ENCODE assay signal across 8 cellular contexts in the genomic region with DNA sequence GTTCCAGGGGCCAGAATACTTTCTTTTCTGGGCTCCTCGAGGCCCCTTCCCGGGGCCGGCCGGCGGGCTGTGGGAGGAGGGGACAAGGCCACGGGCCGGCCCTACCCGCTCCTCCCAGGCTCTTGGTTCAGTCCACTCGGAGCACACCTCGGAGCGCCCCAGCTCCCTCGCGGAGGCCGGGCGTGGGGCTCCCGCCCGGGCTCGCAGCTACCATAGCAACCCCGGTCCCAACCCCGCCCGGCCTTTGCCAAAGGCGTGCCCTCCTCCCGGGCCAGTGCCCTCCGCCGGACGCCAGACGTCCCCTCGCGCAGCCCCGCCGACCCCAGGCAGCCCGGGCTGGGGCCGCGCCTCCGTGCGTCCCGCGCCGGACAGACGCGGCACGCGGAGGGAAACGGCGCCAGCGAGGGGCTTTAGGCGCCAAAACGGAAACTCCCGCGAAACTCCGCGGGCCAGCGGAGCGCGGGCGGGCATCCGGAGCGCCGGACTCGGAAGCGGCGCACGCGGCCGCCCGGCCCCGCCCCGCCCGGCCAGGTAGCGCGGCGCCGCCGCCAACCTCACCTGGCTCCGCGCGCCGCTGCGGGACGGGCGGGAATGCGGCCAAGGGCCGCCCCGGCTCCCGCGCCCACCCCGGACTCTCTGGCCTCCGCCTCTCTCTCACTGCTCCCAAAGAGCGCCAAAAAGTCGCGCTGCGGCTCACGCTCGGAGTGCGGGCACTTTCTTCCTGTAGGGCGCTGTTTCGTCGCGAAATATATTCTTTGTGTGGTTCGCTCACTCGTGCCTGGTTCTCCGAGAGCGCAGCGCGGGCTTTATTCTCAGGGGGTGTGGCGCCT. TPM values are rescaled to one million over a fixed set of nuclear protein-coding genes. Genes with fewer than 3 reads are reported as not detected.
DNase-seq lines count a peak whose midpoint lies in the region; ATAC-seq and TF ChIP-seq lines count a peak whose summit lies in the region.

No MANE protein-coding gene starts in this region.

- H3K9ac ChIP-seq in neural progenitor cell: no peak overlapping the region

- H3K36me3 ChIP-seq in OCI-LY7 (ENCODE audit: insufficient read depth, low read length) (peaks cover 7% of the 10 kb centered on the region; the same call in 1 of the 2 replicates), gastroesophageal sphincter (no peaks in the 10 kb centered on the region), neural progenitor cell (no peaks in the 10 kb centered on the region)

- peak in 1 of 2 donors; percentile 15 for TF ChIP-seq POLR2A in gastroesophageal sphincter (IDR thresholded peaks at IDR 0.05)

- peak overlapping the region; percentile 98 for H3K27ac Mint-ChIP-seq in neural progenitor cell

- H3K4me3 Mint-ChIP-seq in neural progenitor cell: peak overlapping the region; percentile 98

- peaks cover 12% of the 10 kb centered on the region for H3K27me3 Mint-ChIP-seq in neural progenitor cell (ENCODE audit: insufficient read depth, low read depth)

- H3K4me3 ChIP-seq in OCI-LY7 (ENCODE audit: low read depth, low read length, poor library complexity, severe bottlenecking): peak overlapping the region; percentile 78
- peak overlapping the region; percentile 69 to 87 for H3K4me3 ChIP-seq in gastroesophageal sphincter
- peak overlapping the region; percentile 55 for H3K4me3 ChIP-seq in neural progenitor cell

- H2AFZ ChIP-seq in OCI-LY7 (ENCODE audit: low read length): peak overlapping the region; percentile 78; the same call in 1 of the 2 replicates
- H2AFZ ChIP-seq in neural progenitor cell (replicated peaks): peak overlapping the region; percentile 93

- TF ChIP-seq CTCF in OCI-LY7 (conservative IDR thresholded peaks at IDR 0.05; ENCODE audit: low read length) (no peak), gastroesophageal sphincter (IDR thresholded peaks at IDR 0.05) (no peak), neural progenitor cell (IDR thresholded peaks at IDR 0.05) (no peak)

- no CpG with 5 or more reads among the region's 106 CpGs for WGBS in gastroesophageal sphincter (ENCODE audit: low coverage in 1 of 2), 2 donors

- H3K4me1 ChIP-seq in OCI-LY7 (ENCODE audit: insufficient read depth, low read length, poor library complexity, severe bottlenecking) (peaks cover 30% of the 10 kb centered on the region), gastroesophageal sphincter (no peaks in the 10 kb centered on the region), neural progenitor cell (no peaks in the 10 kb centered on the region)

- H3K36me3 Mint-ChIP-seq in neural progenitor cell: no peaks in the 10 kb centered on the region

- POLR2A ChIA-PET in OCI-LY7 (lab: Charles Lee): interaction anchor here (1.2 to 2.6 kb wide), 2 partner anchors 9 kb away, joined by 5 to 27 read pairs; no protein-coding TSS in a partner anchor

- H3K4me2 ChIP-seq in OCI-LY7 (ENCODE audit: low read length) (peak overlapping the region; percentile 97), neural progenitor cell (peak overlapping the region; percentile 79)

- peak; percentile 58 for ATAC-seq in GM19455 (IDR thresholded peaks at IDR 0.05; ENCODE audit: unreplicated experiment)
- ATAC-seq in HG03520 (IDR thresholded peaks at IDR 0.05; ENCODE audit: unreplicated experiment): peak; percentile 46
- ATAC-seq in gastroesophageal sphincter: peak; percentile 85

- CTCF ChIA-PET in OCI-LY7 (lab: Charles Lee; ENCODE audit: unreplicated experiment): no interaction called here

- intact Hi-C loops in OCI-LY7 (cut with micrococcal nuclease; ENCODE audit: unreplicated experiment): loop anchor here (2.0 to 10.0 kb wide), 4 partner anchors 125 to 465 kb away; a partner anchor contains a TSS

- TSS peak; percentile 78 for BruUV-seq in OCI-LY7 (replicated peaks; lab: Mats Ljungman, UMichigan)

- H3K9me2 ChIP-seq in OCI-LY7 (ENCODE audit: insufficient read depth, low read length): no peaks in the 10 kb centered on the region

- H3K27me3 ChIP-seq in gastroesophageal sphincter: no peaks in the 10 kb centered on the region
- peaks cover 64% of the 10 kb centered on the region for H3K27me3 ChIP-seq in neural progenitor cell

- TF ChIP-seq EP300 in gastroesophageal sphincter (IDR thresholded peaks at IDR 0.05): no peak

- DNase-seq in COLO668 (lab: John Stamatoyannopoulos, UW; ENCODE audit: unreplicated experiment) (peak; percentile 89), OCI-LY7 (ENCODE audit: low spot score) (peak; percentile 82), neural progenitor cell (ENCODE audit: low spot score) (peak; percentile 66), ureter (ENCODE audit: low spot score) (peak; percentile 67)
- peak; percentile 80 for DNase-seq in activated effector memory CD4-positive, alpha-beta T cell treated with anti-CD3 and anti-CD28 coated beads, Interleukin-2, amount 50 U/mL, for 16 hours

- H4K20me1 ChIP-seq in OCI-LY7 (ENCODE audit: insufficient read depth, low read length): peaks cover 5% of the 10 kb centered on the region; the same call in 1 of the 2 replicates
- no peaks in the 10 kb centered on the region for H4K20me1 ChIP-seq in neural progenitor cell (ENCODE audit: low read depth)

- H3K79me2 ChIP-seq in OCI-LY7 (ENCODE audit: insufficient read depth, low read depth, low read length) (peaks cover 42% of the 10 kb centered on the region), neural progenitor cell (ENCODE audit: low read depth) (no peaks in the 10 kb centered on the region)

- H3K4me1 Mint-ChIP-seq in neural progenitor cell: peaks cover 52% of the 10 kb centered on the region

- H3K9me3 ChIP-seq in OCI-LY7 (ENCODE audit: low read length): no peaks in the 10 kb centered on the region
- no peaks in the 10 kb centered on the region for H3K9me3 ChIP-seq in gastroesophageal sphincter
- H3K9me3 ChIP-seq in neural progenitor cell (ENCODE audit: low read depth): no peaks in the 10 kb centered on the region

- H3K27ac ChIP-seq in OCI-LY7 (ENCODE audit: low read depth, low read length, poor library complexity, severe bottlenecking): peak overlapping the region; percentile 100
- H3K27ac ChIP-seq in gastroesophageal sphincter: peak overlapping the region; percentile 54 to 80 (median 66)
- no peak overlapping the region for H3K27ac ChIP-seq in neural progenitor cell

- H3F3A ChIP-seq in neural progenitor cell (ENCODE audit: low read depth): no peaks in the 10 kb centered on the region

- H3K9me3 Mint-ChIP-seq in neural progenitor cell: no peaks in the 10 kb centered on the region

RNA-seq across cellular contexts. Expression of a gene that starts 0.6 kb away (rescaled TPM):
- total RNA-seq in OCI-LY7 (2014; rRNA removed; shearing (Covaris generic)): 31.4 and 39.4 TPM in 2 replicates
- 73.9 and 86.6 TPM in 2 replicates for total RNA-seq in OCI-LY7 (2022)
- total RNA-seq in gastroesophageal sphincter: 10 to 100 TPM in 1 of 4 donors, 1 to 10 TPM in 3; 3.9 to 13.5 (median 5.5) TPM
- total RNA-seq in neural progenitor cell (ENCODE audit: low replicate concordance): 2.4 and 3.4 TPM in 2 replicates
- 85.1 TPM for total RNA-seq in ureter
